1 cellular context compared by ENCODE assay signal in the genomic region with DNA sequence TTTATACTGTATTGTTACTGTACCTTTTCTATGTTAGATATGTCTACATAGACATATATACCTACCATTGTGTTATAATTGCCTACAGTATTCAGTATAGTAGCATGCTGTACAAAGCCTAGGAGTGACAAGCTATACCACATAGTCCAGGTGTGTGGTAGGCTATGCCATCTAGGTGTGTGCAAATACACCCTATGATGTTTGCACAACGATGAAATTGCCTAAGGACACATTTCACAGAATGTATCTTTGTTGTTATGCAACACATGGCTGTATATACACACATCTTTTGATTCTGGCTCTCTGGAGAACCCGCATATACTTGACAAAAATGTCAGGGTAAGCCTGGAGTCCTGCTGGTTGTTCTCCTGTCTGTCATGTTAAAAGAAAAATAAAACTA.
TF ChIP-seq lines count a peak whose summit lies in the region.

No MANE protein-coding gene starts in this region.

TF ChIP-seq in GM23338, 12 proteins besides CTCF, POLR2A, EP300 and RAD21 (continued from another document):
- no peak for TF ChIP-seq ZNF462 (CRISPR knock-in tag; IDR thresholded peaks at IDR 0.05)
